20 cellular contexts compared by ENCODE assay signal in the genomic region with DNA sequence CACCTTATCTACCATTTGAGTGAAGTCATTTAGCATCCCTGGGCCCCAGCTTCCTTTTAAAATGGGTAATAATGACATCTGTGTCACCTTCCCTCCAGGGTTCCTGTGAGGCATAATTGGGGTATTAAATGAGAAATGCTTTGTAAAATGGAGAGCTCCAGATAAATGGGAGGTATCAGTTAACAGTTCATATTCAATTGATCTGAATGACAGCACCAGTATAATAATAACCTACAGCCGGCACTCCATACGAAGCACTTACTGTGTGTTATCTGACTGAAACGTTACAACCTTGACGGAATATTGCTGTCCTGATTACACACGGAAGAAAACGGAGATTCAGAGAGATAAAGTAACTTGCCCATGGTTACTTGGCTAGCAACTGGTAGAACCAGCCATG. TPM values are rescaled to one million over a fixed set of nuclear protein-coding genes. Genes with fewer than 3 reads are reported as not detected.
DNase-seq lines count a peak whose midpoint lies in the region; ATAC-seq, FAIRE-seq and TF ChIP-seq lines count a peak whose summit lies in the region.
"Had no signal": no experiment of that assay in that cellular context is flagged by ENCODE, and none has a peak within 500 bp of the region (broad histone marks: within the 10 kb centered on the region; RNA-seq: fewer than 3 reads in every experiment).

No MANE protein-coding gene starts in this region.

- H3K36me3 ChIP-seq in HEK293 (ENCODE audit: control insufficient read depth in 2 of 2, insufficient read depth in 1 of 2, low read length in 2 of 2), result no peaks in the 10 kb centered on the region
- H3K36me3 ChIP-seq in K562 (ENCODE audit: control insufficient read depth, insufficient read depth, low read length), result no peaks in the 10 kb centered on the region

- H3K4me1 Mint-ChIP-seq in stimulated activated effector memory CD8-positive, alpha-beta T cell treated with anti-CD3 and anti-CD28 coated beads, Interleukin-12 subunit alpha, Interleukin-12 subunit beta, amount 100 ng/mL, for 72 hours, result peaks cover 49% of the 10 kb centered on the region

- peak overlapping the region in 1 of 2 experiments; percentile 8; a peak in 1 of 4 replicates for H3K9ac ChIP-seq in K562 (ENCODE audit: insufficient read depth in 1 of 2, low read depth in 2 of 2, low read length in 2 of 2)

- H3K79me2 ChIP-seq in K562 (ENCODE audit: control insufficient read depth, insufficient read depth, low read length), result no peaks in the 10 kb centered on the region

- POLR2A ChIA-PET in HEK293 (lab: Yijun Ruan, JAX) (interaction anchor here (1.0 to 1.3 kb wide), 3 partner anchors 16 to 53 kb away, joined by 3 read pairs; no protein-coding TSS in a partner anchor), K562 (lab: Yijun Ruan, JAX) (interaction anchor here (0.7 to 1.2 kb wide), 5 partner anchors 20 to 100 kb away, joined by 3 read pairs; no protein-coding TSS in a partner anchor)

- no peak overlapping the region for H3K4me2 ChIP-seq in K562 (ENCODE audit: insufficient read depth, low read length)
- H3K4me2 ChIP-seq: A549, GM23338 had no signal

- H3K4me3 Mint-ChIP-seq in stimulated activated effector memory CD8-positive, alpha-beta T cell treated with anti-CD3 and anti-CD28 coated beads, Interleukin-12 subunit alpha, Interleukin-12 subunit beta, amount 100 ng/mL, for 72 hours, result no peak overlapping the region
- H3K4me3 Mint-ChIP-seq: CD4-positive, alpha-beta T cell; GM23338; HFFc6 had no signal

- TF ChIP-seq CTCF in HEK293 (tag by site-specific recombination; IDR thresholded peaks at IDR 0.05), result no peak
- no peak for TF ChIP-seq CTCF in K562 (IDR thresholded peaks at IDR 0.05 in 2 of 3, conservative IDR thresholded peaks at IDR 0.05 in 1 of 3; ENCODE audit: insufficient read depth in 2 of 3, low read depth in 1 of 3, low read length in 3 of 3)

- CTCF ChIA-PET in HEK293 (lab: Yijun Ruan, JAX), result interaction anchor here (0.7 to 1.3 kb wide), 2 partner anchors 9 to 25 kb away, joined by 3 to 4 read pairs; no protein-coding TSS in a partner anchor
- CTCF ChIA-PET in K562 (lab: Yijun Ruan, JAX; ENCODE audit: low intra/inter-chr PET ratio), result no interaction called here

- H3K36me3 Mint-ChIP-seq in stimulated activated effector memory CD8-positive, alpha-beta T cell treated with anti-CD3 and anti-CD28 coated beads, Interleukin-12 subunit alpha, Interleukin-12 subunit beta, amount 100 ng/mL, for 72 hours, result peaks cover 15% of the 10 kb centered on the region

- H3K9me1 ChIP-seq in K562 (ENCODE audit: control insufficient read depth, insufficient read depth, low read length), result no peaks in the 10 kb centered on the region

- no peaks in the 10 kb centered on the region for H3K9me3 Mint-ChIP-seq in stimulated activated effector memory CD8-positive, alpha-beta T cell treated with anti-CD3 and anti-CD28 coated beads, Interleukin-12 subunit alpha, Interleukin-12 subunit beta, amount 100 ng/mL, for 72 hours
- H3K9me3 Mint-ChIP-seq: CD4-positive, alpha-beta T cell; GM23338; HFFc6 had no signal

- ATAC-seq in K562 (no peak), GM21423 (IDR thresholded peaks at IDR 0.05; ENCODE audit: unreplicated experiment) (no peak)
- peak; percentile 30 for ATAC-seq in stimulated activated effector memory CD8-positive, alpha-beta T cell treated with anti-CD3 and anti-CD28 coated beads, Interleukin-12 subunit alpha, Interleukin-12 subunit beta, amount 100 ng/mL, for 72 hours
- ATAC-seq: A549, GM23338 had no signal

- 0 out of 2 replicates have a peak, but pooled peaks cover 2% of the 10 kb centered on the region for H3K4me1 ChIP-seq in HEK293 (ENCODE audit: control insufficient read depth, insufficient read depth, low read length)
- peaks cover 0 to 26% of the 10 kb centered on the region in 2 experiments; a peak in 4 of 5 replicates for H3K4me1 ChIP-seq in K562 (replicated peaks in 1 of 2; ENCODE audit: control insufficient read depth in 2 of 2, insufficient read depth in 2 of 2, low read length in 2 of 2)
- H3K4me1 ChIP-seq: A549, Caco-2 had no signal

- no peak for TF ChIP-seq POLR2A in K562 (conservative IDR thresholded peaks at IDR 0.05)

- 13% methylated on average over 6 of the region's 6 CpGs for WGBS in K562 (ENCODE audit: insufficient coverage, low coverage, missing lambda C conversion rate)

- H3K9me3 ChIP-seq in HEK293 (ENCODE audit: control insufficient read depth, insufficient read depth, low read depth, low read length), result no peaks in the 10 kb centered on the region
- no peaks in the 10 kb centered on the region for H3K9me3 ChIP-seq in K562 (replicated peaks; ENCODE audit: control insufficient read depth, insufficient read depth, low read depth, low read length)
- H3K9me3 ChIP-seq: A549, Caco-2 had no signal

- in situ Hi-C loops in K562 (cut with MboI), result no loop called here

- H4K20me1 ChIP-seq in K562 (replicated peaks; ENCODE audit: control insufficient read depth, insufficient read depth, low read length), result no peaks in the 10 kb centered on the region

- DNase-seq in NCI-H146 (lab: John Stamatoyannopoulos, UW), result peak; percentile 7
- no peak for DNase-seq in NCI-H146 treated with DMSO at 0.1 percent for 48 hours (lab: John Stamatoyannopoulos, UW; ENCODE audit: unreplicated experiment)
- DNase-seq in K562 (ENCODE audit: extremely low read depth in 1 of 4, low spot score in 3 of 4), result no peak
- DNase-seq in stimulated activated effector memory CD8-positive, alpha-beta T cell treated with anti-CD3 and anti-CD28 coated beads, Interleukin-12 subunit alpha, Interleukin-12 subunit beta, amount 100 ng/mL, for 72 hours (ENCODE audit: low spot score in 2 of 2), result no peak
- no peak for DNase-seq in inferior parietal cortex (ENCODE audit: extremely low spot score)
- DNase-seq: Caco-2; CD4-positive, alpha-beta T cell; HCEC 1CT; HFFc6 had no signal

- TF ChIP-seq RAD21 in K562 (CRISPR knock-in tag; conservative IDR thresholded peaks at IDR 0.05 in 1 of 2, IDR thresholded peaks at IDR 0.05 in 1 of 2), result no peak

- H3K27ac Mint-ChIP-seq in stimulated activated effector memory CD8-positive, alpha-beta T cell treated with anti-CD3 and anti-CD28 coated beads, Interleukin-12 subunit alpha, Interleukin-12 subunit beta, amount 100 ng/mL, for 72 hours, result no peak overlapping the region
- H3K27ac Mint-ChIP-seq: CD4-positive, alpha-beta T cell; GM23338; HFFc6 had no signal

- H3K27me3 ChIP-seq in K562 (ENCODE audit: control insufficient read depth in 2 of 2, insufficient read depth in 2 of 2, low read length in 2 of 2), result no peaks in the 10 kb centered on the region

- H3K27ac ChIP-seq in HEK293 (ENCODE audit: extremely low read depth, low read depth, low read length) (no peak overlapping the region), K562 (ENCODE audit: extremely low read depth, low read depth, low read length) (no peak overlapping the region)
- H3K27ac ChIP-seq: 22Rv1, C4-2B had no signal

- no TSS peak for BruUV-seq in K562 (replicated peaks; lab: Mats Ljungman, UMichigan)

- no peak for FAIRE-seq in K562 (lab: Jason Lieb, UNC)
- FAIRE-seq: A549, D721Med, G401.6, GM12891, H54, HTR-8/SVneo had no signal

- peak overlapping the region; percentile 6 for H2AFZ ChIP-seq in K562 (ENCODE audit: low read depth, low read length)
- H2AFZ ChIP-seq: GM23338 had no signal

- H3K4me3 ChIP-seq in HEK293 (ENCODE audit: low read depth, low read length) (no peak overlapping the region), K562 (no peak overlapping the region)
- H3K4me3 ChIP-seq: A549, GM23338 had no signal

- intact Hi-C loops in K562 (cut with micrococcal nuclease), result no loop called here

- no peak for TF ChIP-seq EP300 in K562 (IDR thresholded peaks at IDR 0.05; ENCODE audit: low read length)

TF ChIP-seq in HEK293, 187 proteins besides CTCF, POLR2A, EP300 and RAD21 (continues in another document):
- TF ChIP-seq YY2 (tag by site-specific recombination; IDR thresholded peaks at IDR 0.05), result no peak
- peak; percentile 85 for TF ChIP-seq OSR2 (tag by site-specific recombination; IDR thresholded peaks at IDR 0.05)
- TF ChIP-seq HOXA7 (CRISPR knock-in tag; IDR thresholded peaks at IDR 0.05; ENCODE audit: borderline replicate concordance), result no peak
- no peak for TF ChIP-seq ZNF629 (tag by site-specific recombination; IDR thresholded peaks at IDR 0.05)
- no peak for TF ChIP-seq KLF7 (tag by site-specific recombination; IDR thresholded peaks at IDR 0.05; ENCODE audit: borderline replicate concordance)
- no peak for TF ChIP-seq ZNF239 (tag by site-specific recombination; IDR thresholded peaks at IDR 0.05)
- no peak for TF ChIP-seq ZNF202 (tag by site-specific recombination; IDR thresholded peaks at IDR 0.05; ENCODE audit: borderline replicate concordance)
- no peak for TF ChIP-seq ZBTB8A (tag by site-specific recombination; IDR thresholded peaks at IDR 0.05)

TF ChIP-seq in K562, 482 proteins besides CTCF, POLR2A, EP300 and RAD21 (continues in another document):
- no peak for TF ChIP-seq ZNF780A (CRISPR knock-in tag; IDR thresholded peaks at IDR 0.05)
- TF ChIP-seq JUNB (CRISPR knock-in tag; conservative IDR thresholded peaks at IDR 0.05), result no peak
- no peak for TF ChIP-seq SMARCE1 (IDR thresholded peaks at IDR 0.05)
- TF ChIP-seq ZNF316 (IDR thresholded peaks at IDR 0.05), result no peak
- TF ChIP-seq NCOA1 (IDR thresholded peaks at IDR 0.05; ENCODE audit: low read depth), result no peak
- no peak for TF ChIP-seq KDM2B (CRISPR knock-in tag; IDR thresholded peaks at IDR 0.05)
- TF ChIP-seq GABPB2 (CRISPR knock-in tag; conservative IDR thresholded peaks at IDR 0.05), result no peak
- TF ChIP-seq JUND (IDR thresholded peaks at IDR 0.05; ENCODE audit: borderline replicate concordance, low read depth, low read length), result 0 out of 2 replicates have a peak, but pooled peaks have one; percentile 2
- no peak for TF ChIP-seq JUND (tag; IDR thresholded peaks at IDR 0.05; ENCODE audit: borderline replicate concordance, low read depth, low read length)

RNA-seq across cellular contexts. Expression of gene BHLHE40, which starts 53.6 kb away (rescaled TPM):
- 81.5 and 114 TPM in 2 replicates for total RNA-seq in K562 (2011; cell fraction: chromatin; rRNA removed; ENCODE audit: low replicate concordance)
- total RNA-seq in K562 (2011; cell fraction: nucleolus; rRNA removed), result 100 and 103 TPM in 2 replicates
- total RNA-seq in K562 (2011; cell fraction: nucleoplasm; rRNA removed), result 92.4 and 99.8 TPM in 2 replicates
- 38.7 and 44.5 TPM in 2 replicates for total RNA-seq in K562 (2014; rRNA removed)
- 19.4 and 20.6 TPM in 2 replicates for total RNA-seq in K562 (2014; rRNA removed; fragmentation: Illumina TruSeq; extraction: Trizol)
- 27.7 and 27.8 TPM in 2 replicates for total RNA-seq in K562 (2015; rRNA removed; fragmentation: Illumina TruSeq; extraction: Trizol)
- total RNA-seq in K562 (2021), result 47.5 and 51.8 TPM in 2 replicates
- 83.9 and 105 TPM in 2 replicates for polyA plus RNA-seq in K562 (2011; rRNA removed)
- polyA plus RNA-seq in K562 (2011; cell fraction: cytosol; rRNA removed), result 72.3 and 73.7 TPM in 2 replicates
- polyA plus RNA-seq in K562 (2011; cell fraction: nucleus; rRNA removed), result 144 and 202 TPM in 2 replicates
- 98.8 and 122 TPM in 2 replicates for polyA plus RNA-seq in K562 (2012)
- 49.6 and 57.8 TPM in 2 replicates for polyA plus RNA-seq in K562 (2014; fragmentation: Illumina TruSeq; extraction: Trizol)
- polyA plus RNA-seq in K562 (2014; fragmentation: Nextera tagmentation; extraction: Ambion mirVana), result 10 to 100 TPM; 12.0 to 24.3 TPM
- polyA plus RNA-seq in K562 (2014; rRNA removed), result 30.9 and 31.4 TPM in 2 replicates
- 76.2 and 78.0 TPM in 2 replicates for polyA minus RNA-seq in K562 (2011; rRNA and poly(A)+ RNA removed)
- 70.7 and 90.6 TPM in 2 replicates for polyA minus RNA-seq in K562 (2011; cell fraction: cytosol; rRNA and poly(A)+ RNA removed)
- 122 and 139 TPM in 2 replicates for polyA minus RNA-seq in K562 (2011; cell fraction: nucleus; rRNA and poly(A)+ RNA removed)
